In genomic region chr2:177265386-177265690, GRCh38 we compare ENCODE assay signal across 8 cellular contexts. TPM values are rescaled to one million over a fixed set of nuclear protein-coding genes. Genes with fewer than 3 reads are reported as not detected.
A peak's percentile ranks its signal among the peaks of the same experiment; 100 is the strongest.
DNase-seq lines count a peak whose midpoint lies in the region; ATAC-seq lines count a peak whose summit lies in the region.

No MANE protein-coding gene starts in this region.

- H3K4ac ChIP-seq in mesendoderm (ENCODE audit: low read depth, low read length) = peak overlapping the region; percentile 73

- H3K56ac ChIP-seq in mesendoderm (ENCODE audit: low read length) = peak overlapping the region; percentile 97

- H3K9me3 Mint-ChIP-seq in dendritic cell treated with granulocyte-macrophage colony-stimulating factor and Interleukin-4, amounts not matched to agents 40 ng/mL and 50 ng/mL, for 4 days = no peaks in the 10 kb centered on the region

- H3K36me3 Mint-ChIP-seq in dendritic cell treated with granulocyte-macrophage colony-stimulating factor and Interleukin-4, amounts not matched to agents 40 ng/mL and 50 ng/mL, for 4 days (ENCODE audit: low read depth) = peaks cover 26% of the 10 kb centered on the region

- H3K27me3 ChIP-seq in SJCRH30 = no peaks in the 10 kb centered on the region
- no peaks in the 10 kb centered on the region for H3K27me3 ChIP-seq in mesendoderm (ENCODE audit: insufficient read depth, low read length, poor library complexity)
- H3K27me3 ChIP-seq in thymus (ENCODE audit: control insufficient read depth, insufficient read depth) = no peaks in the 10 kb centered on the region

- peak overlapping the region; percentile 89 for H3K9ac ChIP-seq in mesendoderm (ENCODE audit: low read length)

- H3K4me1 ChIP-seq in SJCRH30 (peaks cover 17% of the 10 kb centered on the region), mesendoderm (ENCODE audit: control insufficient read depth, low read depth, low read length) (no peaks in the 10 kb centered on the region), thymus (ENCODE audit: control insufficient read depth, insufficient read depth, low read length) (peaks cover 15% of the 10 kb centered on the region)

- WGBS in mesendoderm (ENCODE audit: extremely low coverage, insufficient coverage, low lambda C conversion rate) = no CpG with 5 or more reads among the region's 11 CpGs
- WGBS in thymus = under 1% methylated on average over 11 of the region's 11 CpGs

- H3K4me3 Mint-ChIP-seq in dendritic cell treated with granulocyte-macrophage colony-stimulating factor and Interleukin-4, amounts not matched to agents 40 ng/mL and 50 ng/mL, for 4 days = peak overlapping the region; percentile 88

- H3K9me3 ChIP-seq in SJCRH30 (replicated peaks) (no peaks in the 10 kb centered on the region), thymus (ENCODE audit: control insufficient read depth) (no peaks in the 10 kb centered on the region)

- H3K36me3 ChIP-seq in SJCRH30 (no peaks in the 10 kb centered on the region), mesendoderm (ENCODE audit: control insufficient read depth, insufficient read depth, low read length) (no peaks in the 10 kb centered on the region), thymus (ENCODE audit: control insufficient read depth, insufficient read depth) (no peaks in the 10 kb centered on the region)

- peak overlapping the region; percentile 92 for H3K4me3 ChIP-seq in SJCRH30
- H3K4me3 ChIP-seq in mesendoderm (ENCODE audit: low read length) = peak overlapping the region; percentile 69
- peak overlapping the region; percentile 96 for H3K4me3 ChIP-seq in thymus (ENCODE audit: low read length)

- H2BK5ac ChIP-seq in mesendoderm (ENCODE audit: low read length) = peak overlapping the region; percentile 88

- peak overlapping the region; percentile 94 for H4K8ac ChIP-seq in mesendoderm (ENCODE audit: low read depth, low read length)

- peak overlapping the region; percentile 50 for H3K23ac ChIP-seq in mesendoderm (ENCODE audit: low read length)

- H3K27ac ChIP-seq in SJCRH30 (peak overlapping the region; percentile 93), mesendoderm (ENCODE audit: low read depth, low read length) (peak overlapping the region; percentile 99), thymus (ENCODE audit: low read depth) (peak overlapping the region; percentile 98)

- peak overlapping the region; percentile 94 for H3K4me2 ChIP-seq in mesendoderm (ENCODE audit: low read length)

- peak overlapping the region; percentile 57 for H3K18ac ChIP-seq in mesendoderm (ENCODE audit: low read length)

- H4K5ac ChIP-seq in mesendoderm (ENCODE audit: low read length) = no peak overlapping the region

- intact Hi-C loops in dendritic cell treated with granulocyte-macrophage colony-stimulating factor and Interleukin-4, amounts not matched to agents 40 ng/mL and 50 ng/mL, for 4 days (cut with micrococcal nuclease) = loop anchor here (10.0 kb wide), 1 partner anchor 289 kb away; a partner anchor contains a TSS

- H3K79me1 ChIP-seq in mesendoderm (ENCODE audit: low read length) = peaks cover 2% of the 10 kb centered on the region

- H3K27me3 Mint-ChIP-seq in dendritic cell treated with granulocyte-macrophage colony-stimulating factor and Interleukin-4, amounts not matched to agents 40 ng/mL and 50 ng/mL, for 4 days = no peaks in the 10 kb centered on the region

- DNase-seq in NCI-H510A treated with DMSO at 0.1 percent for 48 hours (lab: John Stamatoyannopoulos, UW) = peak; percentile 88
- DNase-seq in NCI-H510A (lab: John Stamatoyannopoulos, UW) = no peak
- DNase-seq in SJCRH30 = no peak
- DNase-seq in mesendoderm = no peak

- H2AK5ac ChIP-seq in mesendoderm (ENCODE audit: low read length) = no peak overlapping the region

- H3K79me2 ChIP-seq in mesendoderm (ENCODE audit: control insufficient read depth, insufficient read depth, low read length) = peaks cover 25% of the 10 kb centered on the region

- peaks cover 19% of the 10 kb centered on the region for H3K4me1 Mint-ChIP-seq in dendritic cell treated with granulocyte-macrophage colony-stimulating factor and Interleukin-4, amounts not matched to agents 40 ng/mL and 50 ng/mL, for 4 days (ENCODE audit: low read depth)

- H3K27ac Mint-ChIP-seq in dendritic cell treated with granulocyte-macrophage colony-stimulating factor and Interleukin-4, amounts not matched to agents 40 ng/mL and 50 ng/mL, for 4 days = peak overlapping the region; percentile 100

- peak; percentile 3 for ATAC-seq in HG02642 (IDR thresholded peaks at IDR 0.05; ENCODE audit: poor library complexity, unreplicated experiment)
- no peak for ATAC-seq in HG02884 (IDR thresholded peaks at IDR 0.05; ENCODE audit: unreplicated experiment)

- H2BK120ac ChIP-seq in mesendoderm (ENCODE audit: low read depth, low read length) = no peak overlapping the region

- no peak overlapping the region for H2BK15ac ChIP-seq in mesendoderm (replicated peaks; ENCODE audit: low read depth)

RNA-seq across cellular contexts. Expression of gene NFE2L2, which starts 0.8 kb away (rescaled TPM):
- 40.2 and 47.7 TPM in 2 replicates for total RNA-seq in SJCRH30 (2014; rRNA removed; shearing (Covaris generic))
- 33.0 TPM for polyA plus RNA-seq in mesendoderm (2013, experiment 1 of 2)
- 35.1 TPM for polyA plus RNA-seq in mesendoderm (2013, experiment 2 of 2)
- 91.7 TPM for polyA plus RNA-seq in thymus

RNA-seq across cellular contexts. Expression of gene HNRNPA3, which starts 52.7 kb away (rescaled TPM):
- 148 and 159 TPM in 2 replicates for total RNA-seq in SJCRH30 (2014; rRNA removed; shearing (Covaris generic))
- 641 TPM for polyA plus RNA-seq in mesendoderm (2013, experiment 1 of 2)
- polyA plus RNA-seq in mesendoderm (2013, experiment 2 of 2) = 604 TPM
- 228 TPM for polyA plus RNA-seq in thymus
